In the genomic region with DNA sequence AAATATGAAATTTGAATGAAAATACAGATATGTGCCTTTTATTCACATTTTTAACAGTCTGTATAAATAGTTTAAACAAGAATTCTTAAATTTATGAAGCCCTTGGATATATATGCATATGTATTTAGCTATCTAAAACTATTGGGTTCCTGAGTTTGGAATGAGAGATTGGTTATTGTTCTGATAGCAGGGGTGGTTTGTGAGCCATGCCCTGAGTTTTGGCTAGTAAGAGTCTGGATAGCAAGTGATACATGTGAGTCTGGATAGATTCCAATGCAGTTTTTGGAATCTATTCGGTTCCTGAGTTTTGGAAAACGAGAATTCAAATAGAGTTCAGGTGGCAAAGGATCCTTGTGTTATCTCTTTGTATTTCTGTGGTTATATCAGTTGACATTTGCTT, we compare ENCODE assay signal across 9 cellular contexts. TPM values are rescaled to one million over a fixed set of nuclear protein-coding genes. Genes with fewer than 3 reads are reported as not detected.
A peak's percentile ranks its signal among the peaks of the same experiment; 100 is the strongest.
DNase-seq lines count a peak whose midpoint lies in the region; ATAC-seq and TF ChIP-seq lines count a peak whose summit lies in the region.
"Had no signal": no experiment of that assay in that cellular context is flagged by ENCODE, and none has a peak within 500 bp of the region (broad histone marks: within the 10 kb centered on the region; RNA-seq: fewer than 3 reads in every experiment).

No MANE protein-coding gene starts in this region.

- H3K9ac ChIP-seq in liver (ENCODE audit: low read depth in 1 of 2, low read length in 2 of 2): peak overlapping the region in 1 of 2 donors; percentile 83

- 17% methylated on average over 2 of the region's 2 CpGs for WGBS in liver

- H3K27me3 Mint-ChIP-seq in stimulated activated naive CD8-positive, alpha-beta T cell treated with anti-CD3 and anti-CD28 coated beads, Interleukin-15, Interleukin-2, amounts not matched to agents 100 ng/mL and 50 ng/mL, for 24 hours: no peaks in the 10 kb centered on the region
- H3K27me3 Mint-ChIP-seq in activated naive CD8-positive, alpha-beta T cell treated with anti-CD3 and anti-CD28 coated beads, Interleukin-2, amount 50 U/mL, for 24 hours: no peaks in the 10 kb centered on the region

- ATAC-seq in stimulated activated naive CD8-positive, alpha-beta T cell treated with anti-CD3 and anti-CD28 coated beads, Interleukin-15, Interleukin-2, amounts not matched to agents 100 U/mL and 50 U/mL, for 24 hours: no peak
- ATAC-seq in activated naive CD8-positive, alpha-beta T cell treated with anti-CD3 and anti-CD28 coated beads, Interleukin-2, amount 50 U/mL, for 24 hours: no peak
- ATAC-seq in upper lobe of right lung (no peak), HG03039 (IDR thresholded peaks at IDR 0.05; ENCODE audit: unreplicated experiment) (no peak), sciatic nerve (no peak), GM19452 (IDR thresholded peaks at IDR 0.05; ENCODE audit: unreplicated experiment) (no peak)

- H3K36me3 ChIP-seq in liver (ENCODE audit: control insufficient read depth in 4 of 4, insufficient read depth in 3 of 4, low read depth in 1 of 4, low read length in 3 of 4) (no peaks in the 10 kb centered on the region), upper lobe of right lung (no peaks in the 10 kb centered on the region)

- TF ChIP-seq CTCF in liver (IDR thresholded peaks at IDR 0.05; ENCODE audit: low read depth, low read length, missing input control) (no peak), upper lobe of right lung (IDR thresholded peaks at IDR 0.05) (no peak)

- H3K27ac ChIP-seq in liver (ENCODE audit: low read depth in 1 of 2, low read length in 2 of 2) (no peak overlapping the region), upper lobe of right lung (no peak overlapping the region)

- no peak for DNase-seq in stimulated activated naive CD8-positive, alpha-beta T cell treated with anti-CD3 and anti-CD28 coated beads, Interleukin-15, Interleukin-2, amounts not matched to agents 100 U/mL and 50 U/mL, for 24 hours
- no peak for DNase-seq in activated naive CD8-positive, alpha-beta T cell treated with anti-CD3 and anti-CD28 coated beads, Interleukin-2, amount 50 U/mL, for 24 hours
- DNase-seq in upper lobe of right lung (no peak), sciatic nerve (ENCODE audit: low spot score) (no peak)
- DNase-seq: T1000 had no signal

- no peaks in the 10 kb centered on the region for H3K27me3 ChIP-seq in liver (ENCODE audit: control insufficient read depth in 4 of 4, insufficient read depth in 4 of 4, low read length in 3 of 4)
- H3K27me3 ChIP-seq in upper lobe of right lung: no peaks in the 10 kb centered on the region

- H3K4me1 Mint-ChIP-seq in stimulated activated naive CD8-positive, alpha-beta T cell treated with anti-CD3 and anti-CD28 coated beads, Interleukin-15, Interleukin-2, amounts not matched to agents 100 ng/mL and 50 ng/mL, for 24 hours (ENCODE audit: low read depth): peaks cover 69% of the 10 kb centered on the region
- H3K4me1 Mint-ChIP-seq in activated naive CD8-positive, alpha-beta T cell treated with anti-CD3 and anti-CD28 coated beads, Interleukin-2, amount 50 U/mL, for 24 hours: peaks cover 66% of the 10 kb centered on the region

- H3K9me3 Mint-ChIP-seq in stimulated activated naive CD8-positive, alpha-beta T cell treated with anti-CD3 and anti-CD28 coated beads, Interleukin-15, Interleukin-2, amounts not matched to agents 100 ng/mL and 50 ng/mL, for 24 hours: no peaks in the 10 kb centered on the region
- H3K9me3 Mint-ChIP-seq in activated naive CD8-positive, alpha-beta T cell treated with anti-CD3 and anti-CD28 coated beads, Interleukin-2, amount 50 U/mL, for 24 hours: no peaks in the 10 kb centered on the region

- no peak for TF ChIP-seq RAD21 in liver (IDR thresholded peaks at IDR 0.05)

- peak overlapping the region; percentile 41 to 97 (median 45) for H3K4me3 ChIP-seq in liver (ENCODE audit: low read depth in 1 of 3, low read length in 3 of 3)
- H3K4me3 ChIP-seq in upper lobe of right lung: peak overlapping the region; percentile 81

- H3K4me3 Mint-ChIP-seq in stimulated activated naive CD8-positive, alpha-beta T cell treated with anti-CD3 and anti-CD28 coated beads, Interleukin-15, Interleukin-2, amounts not matched to agents 100 ng/mL and 50 ng/mL, for 24 hours: peak overlapping the region; percentile 91
- H3K4me3 Mint-ChIP-seq in activated naive CD8-positive, alpha-beta T cell treated with anti-CD3 and anti-CD28 coated beads, Interleukin-2, amount 50 U/mL, for 24 hours: peak overlapping the region; percentile 90

- intact Hi-C loops in upper lobe of right lung (cut with DNase I): no loop called here
- intact Hi-C loops in sciatic nerve (cut with DNase I): no loop called here

- no peak overlapping the region for H3K27ac Mint-ChIP-seq in stimulated activated naive CD8-positive, alpha-beta T cell treated with anti-CD3 and anti-CD28 coated beads, Interleukin-15, Interleukin-2, amounts not matched to agents 100 ng/mL and 50 ng/mL, for 24 hours
- no peak overlapping the region for H3K27ac Mint-ChIP-seq in activated naive CD8-positive, alpha-beta T cell treated with anti-CD3 and anti-CD28 coated beads, Interleukin-2, amount 50 U/mL, for 24 hours

- H3K9me3 ChIP-seq in liver (ENCODE audit: control insufficient read depth in 4 of 4, low read length in 3 of 4) (no peaks in the 10 kb centered on the region), upper lobe of right lung (no peaks in the 10 kb centered on the region)

- H3K4me1 ChIP-seq in liver (ENCODE audit: control insufficient read depth in 4 of 4, insufficient read depth in 4 of 4, low read length in 3 of 4) (peaks cover 5 to 41% (median 32%) of the 10 kb centered on the region in 4 donors), upper lobe of right lung (peaks cover 40% of the 10 kb centered on the region)

- peaks cover 4% of the 10 kb centered on the region for H3K36me3 Mint-ChIP-seq in stimulated activated naive CD8-positive, alpha-beta T cell treated with anti-CD3 and anti-CD28 coated beads, Interleukin-15, Interleukin-2, amounts not matched to agents 100 ng/mL and 50 ng/mL, for 24 hours (ENCODE audit: low read depth)
- H3K36me3 Mint-ChIP-seq in activated naive CD8-positive, alpha-beta T cell treated with anti-CD3 and anti-CD28 coated beads, Interleukin-2, amount 50 U/mL, for 24 hours (ENCODE audit: low read depth): peaks cover 2% of the 10 kb centered on the region

TF ChIP-seq in liver, 16 proteins besides CTCF, POLR2A, EP300 and RAD21:
- TF ChIP-seq EGR1 (IDR thresholded peaks at IDR 0.05; ENCODE audit: low read depth in 2 of 2): no peak
- TF ChIP-seq, protein P1, sequence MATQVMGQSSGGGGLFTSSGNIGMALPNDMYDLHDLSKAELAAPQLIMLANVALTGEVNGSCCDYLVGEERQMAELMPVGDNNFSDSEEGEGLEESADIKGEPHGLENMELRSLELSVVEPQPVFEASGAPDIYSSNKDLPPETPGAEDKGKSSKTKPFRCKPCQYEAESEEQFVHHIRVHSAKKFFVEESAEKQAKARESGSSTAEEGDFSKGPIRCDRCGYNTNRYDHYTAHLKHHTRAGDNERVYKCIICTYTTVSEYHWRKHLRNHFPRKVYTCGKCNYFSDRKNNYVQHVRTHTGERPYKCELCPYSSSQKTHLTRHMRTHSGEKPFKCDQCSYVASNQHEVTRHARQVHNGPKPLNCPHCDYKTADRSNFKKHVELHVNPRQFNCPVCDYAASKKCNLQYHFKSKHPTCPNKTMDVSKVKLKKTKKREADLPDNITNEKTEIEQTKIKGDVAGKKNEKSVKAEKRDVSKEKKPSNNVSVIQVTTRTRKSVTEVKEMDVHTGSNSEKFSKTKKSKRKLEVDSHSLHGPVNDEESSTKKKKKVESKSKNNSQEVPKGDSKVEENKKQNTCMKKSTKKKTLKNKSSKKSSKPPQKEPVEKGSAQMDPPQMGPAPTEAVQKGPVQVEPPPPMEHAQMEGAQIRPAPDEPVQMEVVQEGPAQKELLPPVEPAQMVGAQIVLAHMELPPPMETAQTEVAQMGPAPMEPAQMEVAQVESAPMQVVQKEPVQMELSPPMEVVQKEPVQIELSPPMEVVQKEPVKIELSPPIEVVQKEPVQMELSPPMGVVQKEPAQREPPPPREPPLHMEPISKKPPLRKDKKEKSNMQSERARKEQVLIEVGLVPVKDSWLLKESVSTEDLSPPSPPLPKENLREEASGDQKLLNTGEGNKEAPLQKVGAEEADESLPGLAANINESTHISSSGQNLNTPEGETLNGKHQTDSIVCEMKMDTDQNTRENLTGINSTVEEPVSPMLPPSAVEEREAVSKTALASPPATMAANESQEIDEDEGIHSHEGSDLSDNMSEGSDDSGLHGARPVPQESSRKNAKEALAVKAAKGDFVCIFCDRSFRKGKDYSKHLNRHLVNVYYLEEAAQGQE (IDR thresholded peaks at IDR 0.05): no peak
- no peak for TF ChIP-seq FOXA1 (IDR thresholded peaks at IDR 0.05)

RNA-seq across cellular contexts. Expression of a gene that starts 2.8 kb away (rescaled TPM):
- total RNA-seq in liver (10 to 100 TPM; 27.0 to 58.7 TPM), upper lobe of right lung (40.3 TPM), sciatic nerve (50.0 TPM)
- polyA plus RNA-seq in liver: 10 to 100 TPM; 10.9 to 23.1 TPM
